ENCODE assay signal across 1 cellular context in the genomic region with DNA sequence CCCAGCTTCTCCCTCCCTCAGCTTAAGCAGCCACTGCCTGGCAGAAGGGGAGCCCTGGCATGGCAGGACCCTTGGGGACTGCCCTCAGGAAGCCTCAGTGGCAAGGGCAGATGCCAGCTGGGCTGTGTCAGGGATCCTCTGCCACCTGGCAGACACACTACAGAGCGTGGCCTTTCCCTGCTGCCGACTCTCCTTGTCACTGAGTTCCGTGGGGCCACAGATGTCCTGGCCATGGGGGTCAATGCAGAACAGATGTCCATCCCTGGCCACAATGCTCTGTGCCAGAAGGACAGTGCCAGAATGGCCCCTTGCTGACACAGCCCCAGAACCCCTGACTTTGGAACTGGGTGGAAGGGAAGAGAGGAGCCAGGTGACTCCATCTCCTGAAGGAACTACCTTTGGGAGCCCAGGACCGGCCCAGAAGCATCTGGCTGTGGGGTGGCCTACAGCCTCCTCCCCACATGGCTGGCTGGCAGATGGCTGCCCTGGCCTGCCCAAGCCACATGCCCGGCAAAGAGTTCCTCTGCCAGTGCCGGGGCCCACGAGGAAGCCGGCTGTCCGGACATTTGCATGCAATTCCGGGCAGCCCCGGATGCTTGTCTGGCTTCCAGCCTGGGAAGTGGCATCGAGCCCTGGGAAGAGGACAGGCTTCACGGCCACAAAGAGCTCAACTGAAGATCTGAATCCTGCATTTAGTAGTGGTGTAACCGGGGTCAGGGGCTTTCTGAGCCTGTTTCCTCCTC.
TF ChIP-seq lines count a peak whose summit lies in the region.

No MANE protein-coding gene starts in this region.

TF ChIP-seq in K562, 482 proteins besides CTCF, POLR2A, EP300 and RAD21:
- TF ChIP-seq ZNF764 (CRISPR knock-in tag; IDR thresholded peaks at IDR 0.05; ENCODE audit: low read depth): no peak
- TF ChIP-seq POLR2G (IDR thresholded peaks at IDR 0.05; ENCODE audit: low read depth, low read length): 0 out of 2 replicates have a peak, but pooled peaks have one; percentile 35
